8 cellular contexts compared by ENCODE assay signal in the genomic region with DNA sequence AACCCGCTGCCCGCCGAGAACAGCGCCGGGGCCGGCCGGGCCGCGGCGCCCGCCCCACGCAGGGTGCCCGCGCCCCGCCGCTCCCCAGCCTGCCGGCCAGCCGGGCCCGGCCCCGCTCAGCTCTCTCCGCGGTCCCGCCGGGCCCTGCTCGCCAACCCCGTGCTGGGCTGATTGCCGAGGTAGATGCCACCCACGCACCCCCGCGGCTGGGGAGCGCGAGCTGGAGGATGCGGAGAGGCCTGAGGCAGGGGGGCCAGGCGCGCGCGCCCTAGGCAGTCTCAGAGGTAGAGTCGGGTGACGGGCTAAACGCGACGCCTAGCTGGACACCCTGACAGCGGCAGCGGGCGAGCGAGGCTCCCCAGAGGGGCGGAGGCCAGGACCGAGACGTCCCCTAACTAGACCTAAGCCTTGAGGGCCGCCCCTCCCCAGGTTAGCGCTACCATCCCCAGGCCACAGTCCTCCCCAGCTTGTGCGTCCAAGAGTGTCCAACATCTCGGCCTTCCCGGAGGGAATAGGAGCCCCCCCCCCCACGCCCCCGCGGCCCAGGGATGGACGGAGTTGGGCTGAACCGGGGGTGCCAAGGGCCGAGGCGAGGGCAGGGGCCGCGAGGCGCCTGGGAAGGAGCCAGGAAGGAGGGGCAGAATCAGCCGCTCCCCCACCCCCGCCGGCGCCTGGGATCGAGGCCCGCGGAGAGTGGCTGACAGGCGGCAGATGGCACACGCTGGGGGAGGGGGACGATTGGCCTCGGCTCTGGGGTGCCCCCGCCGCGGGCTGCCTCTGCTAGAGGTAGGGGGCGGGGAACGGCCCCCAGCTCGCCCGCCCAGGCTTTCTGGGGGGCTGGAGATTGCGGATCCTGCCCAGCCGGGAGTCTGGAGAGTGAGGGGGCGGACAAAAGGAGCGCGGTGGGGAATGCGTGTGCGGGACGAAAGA. TPM values are rescaled to one million over a fixed set of nuclear protein-coding genes. Genes with fewer than 3 reads are reported as not detected.
A peak's percentile ranks its signal among the peaks of the same experiment; 100 is the strongest.
DNase-seq lines count a peak whose midpoint lies in the region; ATAC-seq and TF ChIP-seq lines count a peak whose summit lies in the region.

No MANE protein-coding gene starts in this region.

- TF ChIP-seq CTCF in Calu3 (IDR thresholded peaks at IDR 0.05; ENCODE audit: unreplicated experiment) = no peak
- TF ChIP-seq CTCF in coronary artery (IDR thresholded peaks at IDR 0.05) = no peak

- H3K36me3 ChIP-seq in NT2/D1 (ENCODE audit: insufficient read depth, insufficient read length, low read length) = peaks cover 8% of the 10 kb centered on the region

- H3K4me3 ChIP-seq in NT2/D1 (ENCODE audit: insufficient read length, low read depth) (peak overlapping the region; percentile 72), coronary artery (peak overlapping the region; percentile 88)

- DNase-seq in Calu3 = no peak
- DNase-seq in NT2/D1 (ENCODE audit: low read depth, low spot score) = no peak
- peak; percentile 86 for DNase-seq in coronary artery (ENCODE audit: low spot score)
- peak; percentile 38 for DNase-seq in medulla oblongata (ENCODE audit: extremely low spot score)
- DNase-seq in SW 1271 (lab: John Stamatoyannopoulos, UW) = no peak
- DNase-seq in Kasumi-1 (lab: John Stamatoyannopoulos, UW) = no peak

- BruUV-seq in Calu3 (replicated peaks; lab: Mats Ljungman, UMichigan) = no TSS peak

- ATAC-seq in stimulated activated memory B cell treated with anti-CD40 and anti-IgM and Interleukin-4, amounts not matched to agents 10 μg/mL and 1 μg/mL and 100 μg/mL, for 72 hours = no peak
- ATAC-seq in HG03135 (IDR thresholded peaks at IDR 0.05; ENCODE audit: unreplicated experiment) = no peak

- peak overlapping the region; percentile 58 to 94 for H3K27ac ChIP-seq in coronary artery

- H3K4me1 ChIP-seq in NT2/D1 (ENCODE audit: insufficient read depth, insufficient read length) = peaks cover 6% of the 10 kb centered on the region

- H3K36me3 Mint-ChIP-seq in Calu3 (ENCODE audit: insufficient read depth, unreplicated experiment) = peaks cover 17% of the 10 kb centered on the region
- no peaks in the 10 kb centered on the region for H3K36me3 Mint-ChIP-seq in stimulated activated memory B cell treated with anti-CD40 and anti-IgM and Interleukin-4, amounts not matched to agents 10 μg/mL and 1 μg/mL and 100 μg/mL, for 72 hours

- H3K9me3 ChIP-seq in NT2/D1 (ENCODE audit: insufficient read depth, low read length) = no peaks in the 10 kb centered on the region

- peak overlapping the region; percentile 95 for H3K9ac ChIP-seq in NT2/D1 (ENCODE audit: insufficient read length, low read depth)

- peak overlapping the region; percentile 72 for H3K4me3 Mint-ChIP-seq in Calu3 (ENCODE audit: low read depth, unreplicated experiment)
- H3K4me3 Mint-ChIP-seq in stimulated activated memory B cell treated with anti-CD40 and anti-IgM and Interleukin-4, amounts not matched to agents 10 μg/mL and 1 μg/mL and 100 μg/mL, for 72 hours = peak overlapping the region; percentile 21

- peaks cover 88% of the 10 kb centered on the region for H3K27me3 Mint-ChIP-seq in Calu3 (ENCODE audit: unreplicated experiment)
- H3K27me3 Mint-ChIP-seq in stimulated activated memory B cell treated with anti-CD40 and anti-IgM and Interleukin-4, amounts not matched to agents 10 μg/mL and 1 μg/mL and 100 μg/mL, for 72 hours = peaks cover 74% of the 10 kb centered on the region

- H3K4me1 Mint-ChIP-seq in Calu3 (ENCODE audit: low read depth, unreplicated experiment) = peaks cover 8% of the 10 kb centered on the region
- H3K4me1 Mint-ChIP-seq in stimulated activated memory B cell treated with anti-CD40 and anti-IgM and Interleukin-4, amounts not matched to agents 10 μg/mL and 1 μg/mL and 100 μg/mL, for 72 hours = peaks cover 19% of the 10 kb centered on the region

- CTCF ChIA-PET in Calu3 (lab: Charles Lee) = interaction anchor here (0.5 to 1.4 kb wide), 9 partner anchors 18 to 803 kb away, joined by 3 to 10 read pairs (median 5); partner anchors contain the start of gene CNEP1R1

- intact Hi-C loops in Calu3 (cut with micrococcal nuclease; ENCODE audit: unreplicated experiment) = no loop called here

- no peaks in the 10 kb centered on the region for H3K9me3 Mint-ChIP-seq in Calu3 (ENCODE audit: low read depth, unreplicated experiment)
- no peaks in the 10 kb centered on the region for H3K9me3 Mint-ChIP-seq in stimulated activated memory B cell treated with anti-CD40 and anti-IgM and Interleukin-4, amounts not matched to agents 10 μg/mL and 1 μg/mL and 100 μg/mL, for 72 hours

- H3K27ac Mint-ChIP-seq in Calu3 (ENCODE audit: unreplicated experiment) = no peak overlapping the region
- H3K27ac Mint-ChIP-seq in stimulated activated memory B cell treated with anti-CD40 and anti-IgM and Interleukin-4, amounts not matched to agents 10 μg/mL and 1 μg/mL and 100 μg/mL, for 72 hours = no peak overlapping the region

- peaks cover 8% of the 10 kb centered on the region for H3K27me3 ChIP-seq in NT2/D1 (ENCODE audit: insufficient read depth, insufficient read length)

RNA-seq across cellular contexts. Expression of gene ZNF423, which starts 2.6 kb away (rescaled TPM):
- total RNA-seq in Calu3 (2022) = not detected in 2 replicates

Comparison
In these comparisons a context has a peak if more than half of its experiments do, and no peak if none do; other contexts are left out.
1. DNase-seq: peak in coronary artery (single experiment) and medulla oblongata (single experiment); none in Calu3 (single experiment), NT2/D1 (single experiment), SW 1271 (0 of 2) and Kasumi-1 (0 of 2).